Comparison of ENCODE assay signal across 33 cellular contexts in the genomic region with DNA sequence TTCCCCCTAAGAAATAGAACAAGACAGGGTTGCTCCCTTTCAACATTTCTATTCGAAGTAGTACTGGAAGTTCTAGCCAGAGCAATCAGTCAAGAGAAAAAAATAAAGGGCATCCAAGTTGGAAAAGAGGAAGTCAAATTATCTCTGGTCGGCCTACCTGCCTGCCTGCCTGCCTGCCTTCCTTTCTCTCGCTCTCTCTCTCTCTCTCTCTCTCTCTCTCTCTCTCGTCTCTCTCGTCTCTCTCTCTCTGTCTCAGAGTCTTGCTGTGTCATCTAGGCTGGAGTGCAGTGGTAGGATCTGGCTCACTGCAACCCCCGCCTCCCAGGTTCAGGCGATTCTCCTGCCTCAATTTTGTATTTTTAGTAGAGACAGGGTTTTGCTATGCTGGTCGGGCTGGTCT. TPM values are rescaled to one million over a fixed set of nuclear protein-coding genes. Genes with fewer than 3 reads are reported as not detected.
"Had no signal": no experiment of that assay in that cellular context is flagged by ENCODE, and none has a peak within 500 bp of the region (broad histone marks: within the 10 kb centered on the region; RNA-seq: fewer than 3 reads in every experiment).

No MANE protein-coding gene starts in this region.

- ATAC-seq: natural killer cell; sciatic nerve; stimulated activated naive B cell treated with anti-CD40 and anti-IgM and Interleukin-4, amounts not matched to agents 10 μg/mL and 1 μg/mL and 100 μg/mL, for 72 hours; stimulated activated naive CD8-positive, alpha-beta T cell treated with anti-CD3 and anti-CD28 coated beads, Interleukin-15, Interleukin-2, amounts not matched to agents 100 U/mL and 50 U/mL, for 24 hours had no signal

- H3K4me3 Mint-ChIP-seq: mesothelial cell of epicardium; naive B cell; natural killer cell; nephron progenitor cell; neural progenitor cell; stimulated activated naive B cell treated with anti-CD40 and anti-IgM and Interleukin-4, amounts not matched to agents 10 μg/mL and 1 μg/mL and 100 μg/mL, for 72 hours had no signal

- H3K4me2 ChIP-seq: neural progenitor cell had no signal

- H3K36me3 ChIP-seq: left ventricle myocardium inferior, neutrophil, right atrium auricular region, stomach, thyroid gland, transverse colon, upper lobe of left lung, vagina had no signal

- H3K27ac ChIP-seq: left ventricle myocardium inferior, neural progenitor cell, neutrophil, parathyroid adenoma, right atrium auricular region, skin epidermis, stomach, testis, thyroid gland, transverse colon, upper lobe of left lung, vagina had no signal

- H3K27me3 ChIP-seq: neural progenitor cell, neutrophil, right atrium auricular region, stomach, testis, thyroid gland, transverse colon, upper lobe of left lung, vagina had no signal

- H3K4me3 ChIP-seq: left ventricle myocardium inferior, lung, neural progenitor cell, right atrium auricular region, skin epidermis, stomach, testis, thyroid gland, transverse colon, upper lobe of left lung, vagina had no signal

- H3K9me3 Mint-ChIP-seq: natural killer cell had no signal

- H3K4me1 ChIP-seq: left ventricle myocardium inferior, neural progenitor cell, parathyroid adenoma, right atrium auricular region, testis, upper lobe of left lung, vagina had no signal

- H3K36me3 Mint-ChIP-seq: natural killer cell had no signal

- DNase-seq: islet precursor cell; left ventricle myocardium inferior; mesendoderm; naive B cell; natural killer cell; nephron progenitor cell; occipital lobe; stimulated activated CD4-positive, alpha-beta T cell treated with anti-CD3 and anti-CD28 coated beads, Interleukin-12 subunit alpha, Interleukin-12 subunit beta, amount 100 ng/mL, for 4 hours; stimulated activated CD4-positive, alpha-beta T cell treated with anti-CD3 and anti-CD28 coated beads, Interleukin-15, amount 100 ng/mL, for 24 hours; stimulated activated CD4-positive, alpha-beta T cell treated with anti-CD3 and anti-CD28 coated beads, Interleukin-2, amount 100 ng/mL, for 24 hours; stimulated activated CD4-positive, alpha-beta T cell treated with anti-CD3 and anti-CD28 coated beads, Interleukin-4, amount 100 ng/mL, for 1 hour; stimulated activated naive B cell treated with anti-CD40 and anti-IgM and Interleukin-4, amounts not matched to agents 10 μg/mL and 1 μg/mL and 100 μg/mL, for 72 hours; stimulated activated naive CD8-positive, alpha-beta T cell treated with anti-CD3 and anti-CD28 coated beads, Interleukin-15, Interleukin-2, amounts not matched to agents 100 U/mL and 50 U/mL, for 24 hours; stomach; testis; thyroid gland; transverse colon; upper lobe of left lung had no signal

- H3K4me1 Mint-ChIP-seq: naive B cell; natural killer cell; stimulated activated naive B cell treated with anti-CD40 and anti-IgM and Interleukin-4, amounts not matched to agents 10 μg/mL and 1 μg/mL and 100 μg/mL, for 72 hours had no signal

- H3K79me2 ChIP-seq: parathyroid adenoma had no signal

- H3K9me3 ChIP-seq: left ventricle myocardium inferior, neutrophil, testis, thyroid gland, transverse colon, upper lobe of left lung, vagina had no signal

- H3K27ac Mint-ChIP-seq: mesothelial cell of epicardium; naive B cell; natural killer cell; nephron progenitor cell; neural progenitor cell; stimulated activated naive B cell treated with anti-CD40 and anti-IgM and Interleukin-4, amounts not matched to agents 10 μg/mL and 1 μg/mL and 100 μg/mL, for 72 hours had no signal

- H3K9ac ChIP-seq: neural progenitor cell, parathyroid adenoma had no signal

- H2AFZ ChIP-seq: neural progenitor cell, parathyroid adenoma had no signal

RNA-seq across cellular contexts. Expression of a gene that starts 42.9 kb away (rescaled TPM):
- total RNA-seq: left ventricle myocardium inferior, lower leg skin, mesothelial cell of epicardium, mononuclear cell, natural killer cell, occipital lobe, osteocyte, posterior vena cava, pulmonary artery endothelial cell, right atrium auricular region, sciatic nerve, thyroid gland, upper lobe of left lung had no signal
- polyA plus RNA-seq: lung, urinary bladder had no signal
